In the genomic region with DNA sequence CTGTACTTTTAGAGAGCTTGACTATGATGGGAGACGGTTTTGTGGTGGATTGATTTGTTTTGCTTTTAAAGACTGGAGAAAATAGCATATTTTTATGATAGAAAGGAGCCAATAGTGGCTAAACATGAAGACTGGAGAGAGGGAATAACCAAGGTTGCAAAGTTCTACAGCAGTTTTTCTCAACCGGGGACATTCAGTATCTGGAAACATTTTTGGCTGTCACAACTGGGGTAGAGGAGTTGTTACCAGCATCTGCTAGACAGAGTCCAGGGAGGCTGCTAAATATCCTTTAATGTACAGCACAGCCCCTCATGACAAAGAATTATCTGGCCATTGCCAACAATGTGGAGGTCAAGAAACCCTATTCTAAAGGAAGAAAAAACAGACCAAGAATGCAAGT, we compare ENCODE assay signal across 27 cellular contexts.
"Had no signal": no experiment of that assay in that cellular context is flagged by ENCODE, and none has a peak within 500 bp of the region (broad histone marks: within the 10 kb centered on the region; RNA-seq: fewer than 3 reads in every experiment).

No MANE protein-coding gene starts in this region.

- H3K27ac Mint-ChIP-seq: dendritic cell treated with granulocyte-macrophage colony-stimulating factor and Interleukin-4, amounts not matched to agents 40 ng/mL and 50 ng/mL, for 4 days; endodermal cell had no signal

- DNase-seq: colonic mucosa; cortex of kidney; dermis blood vessel endothelial cell; dorsolateral prefrontal cortex; effector CD4-positive, alpha-beta T cell; effector CD8-positive, alpha-beta T cell; effector memory CD4-positive, alpha-beta T cell; effector memory CD8-positive, alpha-beta T cell; endodermal cell; erythroblast; esophagus squamous epithelium; foreskin fibroblast; foreskin keratinocyte; foreskin melanocyte; gastrocnemius medialis; glutamatergic neuron; head of caudate nucleus had no signal

- H3K4me1 ChIP-seq: colonic mucosa had no signal

- H3K4me3 ChIP-seq: colonic mucosa, coronary artery, dorsolateral prefrontal cortex, esophagus muscularis mucosa, esophagus squamous epithelium, gastrocnemius medialis, gastroesophageal sphincter had no signal

- H3K36me3 ChIP-seq: colonic mucosa, esophagus muscularis mucosa, esophagus squamous epithelium, gastrocnemius medialis, gastroesophageal sphincter had no signal

- H3K27ac ChIP-seq: colonic mucosa, coronary artery, dorsolateral prefrontal cortex, epithelial cell of prostate, esophagus muscularis mucosa, esophagus squamous epithelium, foreskin keratinocyte, gastrocnemius medialis, gastroesophageal sphincter had no signal

- FAIRE-seq: colon, endometrium, endothelial cell of umbilical vein, frontal cortex had no signal

- ATAC-seq: effector memory CD8-positive, alpha-beta T cell; esophagus mucosa; foreskin keratinocyte; gastrocnemius medialis; gastroesophageal sphincter had no signal

- H3K4me3 Mint-ChIP-seq: dendritic cell treated with granulocyte-macrophage colony-stimulating factor and Interleukin-4, amounts not matched to agents 40 ng/mL and 50 ng/mL, for 4 days; effector memory CD8-positive, alpha-beta T cell; endodermal cell had no signal

- H3K27me3 ChIP-seq: colonic mucosa, dorsolateral prefrontal cortex, esophagus muscularis mucosa, esophagus squamous epithelium, foreskin keratinocyte, gastrocnemius medialis, gastroesophageal sphincter had no signal

- H3K9me3 Mint-ChIP-seq: dendritic cell treated with granulocyte-macrophage colony-stimulating factor and Interleukin-4, amounts not matched to agents 40 ng/mL and 50 ng/mL, for 4 days; effector memory CD8-positive, alpha-beta T cell had no signal

- H3K9me3 ChIP-seq: colonic mucosa, esophagus muscularis mucosa, esophagus squamous epithelium, gastrocnemius medialis, gastroesophageal sphincter had no signal
